In the genomic region with DNA sequence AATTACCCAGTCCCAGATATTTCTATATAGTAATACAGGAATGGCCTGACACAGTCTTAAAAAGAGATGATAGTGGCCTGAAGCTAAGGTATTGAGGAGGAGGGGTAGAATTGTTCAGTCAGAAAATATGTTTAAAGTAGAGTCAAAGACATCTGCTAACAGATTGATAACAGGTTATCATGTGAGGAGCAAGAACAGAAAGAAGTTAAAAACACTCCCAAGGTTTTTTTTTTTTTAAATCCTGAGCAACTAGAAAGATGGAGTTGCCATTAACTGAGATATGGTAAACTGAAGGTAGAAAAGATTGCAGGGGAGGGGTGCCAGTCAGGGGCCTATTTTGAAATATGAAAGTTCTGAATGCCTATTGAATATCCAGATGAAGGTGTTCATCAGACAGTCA, we compare ENCODE assay signal across 1 cellular context.
TF ChIP-seq lines count a peak whose summit lies in the region.

No MANE protein-coding gene starts in this region.

TF ChIP-seq in GM23338, 12 proteins besides CTCF, POLR2A, EP300 and RAD21 (continued from another document):
- TF ChIP-seq, protein P1, sequence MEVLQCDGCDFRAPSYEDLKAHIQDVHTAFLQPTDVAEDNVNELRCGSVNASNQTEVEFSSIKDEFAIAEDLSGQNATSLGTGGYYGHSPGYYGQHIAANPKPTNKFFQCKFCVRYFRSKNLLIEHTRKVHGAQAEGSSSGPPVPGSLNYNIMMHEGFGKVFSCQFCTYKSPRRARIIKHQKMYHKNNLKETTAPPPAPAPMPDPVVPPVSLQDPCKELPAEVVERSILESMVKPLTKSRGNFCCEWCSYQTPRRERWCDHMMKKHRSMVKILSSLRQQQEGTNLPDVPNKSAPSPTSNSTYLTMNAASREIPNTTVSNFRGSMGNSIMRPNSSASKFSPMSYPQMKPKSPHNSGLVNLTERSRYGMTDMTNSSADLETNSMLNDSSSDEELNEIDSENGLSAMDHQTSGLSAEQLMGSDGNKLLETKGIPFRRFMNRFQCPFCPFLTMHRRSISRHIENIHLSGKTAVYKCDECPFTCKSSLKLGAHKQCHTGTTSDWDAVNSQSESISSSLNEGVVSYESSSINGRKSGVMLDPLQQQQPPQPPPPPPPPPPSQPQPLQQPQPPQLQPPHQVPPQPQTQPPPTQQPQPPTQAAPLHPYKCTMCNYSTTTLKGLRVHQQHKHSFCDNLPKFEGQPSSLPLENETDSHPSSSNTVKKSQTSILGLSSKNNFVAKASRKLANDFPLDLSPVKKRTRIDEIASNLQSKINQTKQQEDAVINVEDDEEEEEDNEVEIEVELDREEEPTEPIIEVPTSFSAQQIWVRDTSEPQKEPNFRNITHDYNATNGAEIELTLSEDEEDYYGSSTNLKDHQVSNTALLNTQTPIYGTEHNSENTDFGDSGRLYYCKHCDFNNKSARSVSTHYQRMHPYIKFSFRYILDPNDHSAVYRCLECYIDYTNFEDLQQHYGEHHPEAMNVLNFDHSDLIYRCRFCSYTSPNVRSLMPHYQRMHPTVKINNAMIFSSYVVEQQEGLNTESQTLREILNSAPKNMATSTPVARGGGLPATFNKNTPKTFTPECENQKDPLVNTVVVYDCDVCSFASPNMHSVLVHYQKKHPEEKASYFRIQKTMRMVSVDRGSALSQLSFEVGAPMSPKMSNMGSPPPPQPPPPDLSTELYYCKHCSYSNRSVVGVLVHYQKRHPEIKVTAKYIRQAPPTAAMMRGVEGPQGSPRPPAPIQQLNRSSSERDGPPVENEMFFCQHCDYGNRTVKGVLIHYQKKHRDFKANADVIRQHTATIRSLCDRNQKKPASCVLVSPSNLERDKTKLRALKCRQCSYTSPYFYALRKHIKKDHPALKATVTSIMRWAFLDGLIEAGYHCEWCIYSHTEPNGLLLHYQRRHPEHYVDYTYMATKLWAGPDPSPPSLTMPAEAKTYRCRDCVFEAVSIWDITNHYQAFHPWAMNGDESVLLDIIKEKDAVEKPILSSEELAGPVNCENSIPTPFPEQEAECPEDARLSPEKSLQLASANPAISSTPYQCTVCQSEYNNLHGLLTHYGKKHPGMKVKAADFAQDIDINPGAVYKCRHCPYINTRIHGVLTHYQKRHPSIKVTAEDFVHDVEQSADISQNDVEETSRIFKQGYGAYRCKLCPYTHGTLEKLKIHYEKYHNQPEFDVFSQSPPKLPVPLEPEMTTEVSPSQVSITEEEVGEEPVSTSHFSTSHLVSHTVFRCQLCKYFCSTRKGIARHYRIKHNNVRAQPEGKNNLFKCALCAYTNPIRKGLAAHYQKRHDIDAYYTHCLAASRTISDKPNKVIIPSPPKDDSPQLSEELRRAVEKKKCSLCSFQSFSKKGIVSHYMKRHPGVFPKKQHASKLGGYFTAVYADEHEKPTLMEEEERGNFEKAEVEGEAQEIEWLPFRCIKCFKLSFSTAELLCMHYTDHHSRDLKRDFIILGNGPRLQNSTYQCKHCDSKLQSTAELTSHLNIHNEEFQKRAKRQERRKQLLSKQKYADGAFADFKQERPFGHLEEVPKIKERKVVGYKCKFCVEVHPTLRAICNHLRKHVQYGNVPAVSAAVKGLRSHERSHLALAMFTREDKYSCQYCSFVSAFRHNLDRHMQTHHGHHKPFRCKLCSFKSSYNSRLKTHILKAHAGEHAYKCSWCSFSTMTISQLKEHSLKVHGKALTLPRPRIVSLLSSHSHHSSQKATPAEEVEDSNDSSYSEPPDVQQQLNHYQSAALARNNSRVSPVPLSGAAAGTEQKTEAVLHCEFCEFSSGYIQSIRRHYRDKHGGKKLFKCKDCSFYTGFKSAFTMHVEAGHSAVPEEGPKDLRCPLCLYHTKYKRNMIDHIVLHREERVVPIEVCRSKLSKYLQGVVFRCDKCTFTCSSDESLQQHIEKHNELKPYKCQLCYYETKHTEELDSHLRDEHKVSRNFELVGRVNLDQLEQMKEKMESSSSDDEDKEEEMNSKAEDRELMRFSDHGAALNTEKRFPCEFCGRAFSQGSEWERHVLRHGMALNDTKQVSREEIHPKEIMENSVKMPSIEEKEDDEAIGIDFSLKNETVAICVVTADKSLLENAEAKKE (CRISPR knock-in tag; IDR thresholded peaks at IDR 0.05) = no peak
- TF ChIP-seq JUNB (IDR thresholded peaks at IDR 0.05; ENCODE audit: unreplicated experiment) (no peak), CREB1 (CRISPR knock-in tag; IDR thresholded peaks at IDR 0.05; ENCODE audit: low read depth) (no peak), ETS1 (IDR thresholded peaks at IDR 0.05) (no peak), STAT1 (IDR thresholded peaks at IDR 0.05; ENCODE audit: unreplicated experiment) (no peak), POLR2AphosphoS5 (IDR thresholded peaks at IDR 0.05; ENCODE audit: low read depth) (no peak), EZH2 (IDR thresholded peaks at IDR 0.05; ENCODE audit: low read depth, unreplicated experiment) (no peak), REST (IDR thresholded peaks at IDR 0.05; ENCODE audit: unreplicated experiment) (no peak), EZH2phosphoT487 (IDR thresholded peaks at IDR 0.05; ENCODE audit: unreplicated experiment) (no peak)
